In genomic region chr5:42756630-42757601, GRCh38 we compare ENCODE assay signal across 8 cellular contexts. TPM values are rescaled to one million over a fixed set of nuclear protein-coding genes. Genes with fewer than 3 reads are reported as not detected.
DNase-seq lines count a peak whose midpoint lies in the region; ATAC-seq and TF ChIP-seq lines count a peak whose summit lies in the region.

CCDC152 (plus strand) TSS chr5:42756818; CDS start chr5:42759122, 2,304 bp downstream.

- DNase-seq in T-helper 22 cell (ENCODE audit: low read depth) (peak; percentile 1), body of pancreas (peak; percentile 14 to 34 (median 28)), left lung (peak in 1 of 2 donors; percentile 58), NCI-H1417 treated with DMSO at 0.1 percent for 48 hours (lab: John Stamatoyannopoulos, UW) (no peak), NCI-H524 (lab: John Stamatoyannopoulos, UW) (no peak)
- peak; percentile 19 to 35 for DNase-seq in stimulated activated CD8-positive, alpha-beta memory T cell treated with anti-CD3 and anti-CD28 coated beads, Interleukin-15, amount 100 ng/mL, for 4 hours (ENCODE audit: low read depth in 2 of 2)

- H3K9me3 ChIP-seq in body of pancreas (no peaks in the 10 kb centered on the region), left lung (no peaks in the 10 kb centered on the region)

- H3K36me3 ChIP-seq in body of pancreas (replicated peaks in 1 of 2; ENCODE audit: insufficient read depth in 1 of 2, low read depth in 2 of 2), result no peaks in the 10 kb centered on the region
- no peaks in the 10 kb centered on the region for H3K36me3 ChIP-seq in left lung

- H3K27ac ChIP-seq in body of pancreas (no peak within 1 kb of the TSS), left lung (no peak within 1 kb of the TSS)

- H3K27me3 ChIP-seq in body of pancreas (no peaks in the 10 kb centered on the region), left lung (peaks cover 9 to 14% of the 10 kb centered on the region in 2 donors)

- H3K4me1 ChIP-seq in body of pancreas, result no peaks in the 10 kb centered on the region
- peaks cover 0 to 3% of the 10 kb centered on the region in 2 donors for H3K4me1 ChIP-seq in left lung

- TF ChIP-seq CTCF in body of pancreas (IDR thresholded peaks at IDR 0.05) (no peak), left lung (IDR thresholded peaks at IDR 0.05) (no peak)

- intact Hi-C loops in body of pancreas (cut with DNase I), result no loop called here
- intact Hi-C loops in left lung (cut with DNase I), result no loop called here

- 15% methylated on average over 35 of the region's 35 CpGs for WGBS in body of pancreas, 2 donors

- peak within 1 kb of the TSS in 1 of 2 donors; percentile 22 for H3K4me3 ChIP-seq in body of pancreas
- peak within 1 kb of the TSS; percentile 4 to 28 for H3K4me3 ChIP-seq in left lung

- peak; percentile 78 for ATAC-seq in GM18511 (IDR thresholded peaks at IDR 0.05; ENCODE audit: unreplicated experiment)
- ATAC-seq in HG03039 (IDR thresholded peaks at IDR 0.05; ENCODE audit: unreplicated experiment), result peak; percentile 91
- ATAC-seq in body of pancreas, result peak; percentile 64
- peak; percentile 21 for ATAC-seq in left lung

- TF ChIP-seq POLR2A in body of pancreas (IDR thresholded peaks at IDR 0.05), result no peak

RNA-seq across cellular contexts. Expression of gene CCDC152, which starts in this region (rescaled TPM):
- total RNA-seq in body of pancreas (1 to 10 TPM in 1 of 2 donors, not detected in 1; 1.3 TPM), left lung (1 to 10 TPM in 1 of 2 donors, under 1 TPM in 1; 0.96 to 1.2 TPM)

Comparison
In these comparisons a context has a peak if more than half of its experiments do, and no peak if none do; other contexts are left out.
1. ATAC-seq: peak in every context shown above with its lines; median percentile 91 in HG03039; 78 in GM18511; 64 in body of pancreas; 21 in left lung.
2. DNase-seq: peak in T-helper 22 cell (single experiment), body of pancreas (4 of 4) and stimulated activated CD8-positive, alpha-beta memory T cell treated with anti-CD3 and anti-CD28 coated beads, Interleukin-15, amount 100 ng/mL, for 4 hours (2 of 2); none in NCI-H1417 treated with DMSO at 0.1 percent for 48 hours (single experiment) and NCI-H524 (0 of 2).